ENCODE assay signal across 1 cellular context in the genomic region with DNA sequence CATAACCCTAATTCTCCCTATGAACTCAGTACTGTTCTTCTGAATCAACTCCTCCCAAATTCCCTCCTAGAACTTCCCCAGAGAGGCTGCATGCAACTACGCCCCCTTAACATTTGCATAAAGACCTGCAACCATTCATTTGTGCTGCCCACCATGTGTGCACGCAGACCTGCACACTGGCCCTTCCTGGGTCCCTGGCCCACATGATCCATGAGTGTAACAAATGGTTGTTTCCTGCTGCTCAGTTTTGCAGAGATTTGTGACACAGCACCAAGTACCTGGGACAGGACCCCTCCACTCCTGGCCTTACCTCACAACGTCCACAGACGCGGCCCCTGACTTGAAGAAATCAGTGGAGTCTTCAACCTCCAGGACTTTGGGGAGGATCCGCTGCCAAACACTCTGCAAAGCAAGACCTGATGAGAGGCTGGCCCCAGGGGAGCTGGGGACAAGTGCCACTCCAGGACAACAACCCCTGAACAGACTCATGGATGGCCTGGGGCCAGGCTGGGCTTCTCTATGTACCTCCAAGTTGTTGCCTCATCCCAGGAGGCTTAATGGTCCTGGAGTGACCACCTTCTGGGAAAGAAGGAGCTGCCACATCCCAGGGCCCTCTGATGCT.
TF ChIP-seq lines count a peak whose summit lies in the region.

No MANE protein-coding gene starts in this region.

TF ChIP-seq in SK-N-SH treated with all-trans-retinoic acid at 6 μM for 48 hours, 23 proteins besides CTCF, POLR2A, EP300 and RAD21 (continued from another document):
- TF ChIP-seq, protein P1, sequence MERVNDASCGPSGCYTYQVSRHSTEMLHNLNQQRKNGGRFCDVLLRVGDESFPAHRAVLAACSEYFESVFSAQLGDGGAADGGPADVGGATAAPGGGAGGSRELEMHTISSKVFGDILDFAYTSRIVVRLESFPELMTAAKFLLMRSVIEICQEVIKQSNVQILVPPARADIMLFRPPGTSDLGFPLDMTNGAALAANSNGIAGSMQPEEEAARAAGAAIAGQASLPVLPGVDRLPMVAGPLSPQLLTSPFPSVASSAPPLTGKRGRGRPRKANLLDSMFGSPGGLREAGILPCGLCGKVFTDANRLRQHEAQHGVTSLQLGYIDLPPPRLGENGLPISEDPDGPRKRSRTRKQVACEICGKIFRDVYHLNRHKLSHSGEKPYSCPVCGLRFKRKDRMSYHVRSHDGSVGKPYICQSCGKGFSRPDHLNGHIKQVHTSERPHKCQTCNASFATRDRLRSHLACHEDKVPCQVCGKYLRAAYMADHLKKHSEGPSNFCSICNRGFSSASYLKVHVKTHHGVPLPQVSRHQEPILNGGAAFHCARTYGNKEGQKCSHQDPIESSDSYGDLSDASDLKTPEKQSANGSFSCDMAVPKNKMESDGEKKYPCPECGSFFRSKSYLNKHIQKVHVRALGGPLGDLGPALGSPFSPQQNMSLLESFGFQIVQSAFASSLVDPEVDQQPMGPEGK (CRISPR knock-in tag; IDR thresholded peaks at IDR 0.05; ENCODE audit: borderline replicate concordance), result no peak
- TF ChIP-seq TCF4 (CRISPR knock-in tag; IDR thresholded peaks at IDR 0.05; ENCODE audit: borderline replicate concordance) (no peak), ZFP3 (CRISPR knock-in tag; IDR thresholded peaks at IDR 0.05) (no peak), ZNF565 (CRISPR knock-in tag; conservative IDR thresholded peaks at IDR 0.05; ENCODE audit: low read depth) (no peak), PPARA (CRISPR knock-in tag; IDR thresholded peaks at IDR 0.05; ENCODE audit: borderline replicate concordance) (no peak), ARNTL (CRISPR knock-in tag; IDR thresholded peaks at IDR 0.05; ENCODE audit: borderline replicate concordance, low read depth) (no peak)
